Comparison of ENCODE assay signal across 10 cellular contexts in genomic region chr16:69861276-69862030, GRCh38.
DNase-seq lines count a peak whose midpoint lies in the region; ATAC-seq, FAIRE-seq and TF ChIP-seq lines count a peak whose summit lies in the region.
"Had no signal": no experiment of that assay in that cellular context is flagged by ENCODE, and none has a peak within 500 bp of the region (broad histone marks: within the 10 kb centered on the region; RNA-seq: fewer than 3 reads in every experiment).

No MANE protein-coding gene starts in this region.

- H3K27ac ChIP-seq in C4-2B = peak overlapping the region; percentile 25
- peak overlapping the region in 3 of 4 donors; percentile 11 to 80 (median 80) for H3K27ac ChIP-seq in Peyer's patch
- no peak overlapping the region for H3K27ac ChIP-seq in PC-9

- H3K4me1 Mint-ChIP-seq in progenitor cell of endocrine pancreas (ENCODE audit: low read depth) = peaks cover 14% of the 10 kb centered on the region

- no peak overlapping the region for H3K4me3 Mint-ChIP-seq in progenitor cell of endocrine pancreas (ENCODE audit: low read depth)

- no peaks in the 10 kb centered on the region for H3K9me2 ChIP-seq in PC-9 (ENCODE audit: insufficient read depth)

- no peaks in the 10 kb centered on the region for H3K9me3 Mint-ChIP-seq in progenitor cell of endocrine pancreas (ENCODE audit: low read depth)

- H3K9me3 ChIP-seq in Peyer's patch = no peaks in the 10 kb centered on the region
- no peaks in the 10 kb centered on the region for H3K9me3 ChIP-seq in PC-9 (ENCODE audit: insufficient read depth, low read depth)

- no peak for FAIRE-seq in frontal cortex (lab: Jason Lieb, UNC)

- H3K36me3 Mint-ChIP-seq in progenitor cell of endocrine pancreas (ENCODE audit: insufficient read depth) = peaks cover 10% of the 10 kb centered on the region

- no peaks in the 10 kb centered on the region for H3K79me2 ChIP-seq in PC-9 (ENCODE audit: low read depth)

- H3F3A ChIP-seq in PC-9 (ENCODE audit: insufficient read depth, low read depth) = no peaks in the 10 kb centered on the region

- ATAC-seq in GM18861 (IDR thresholded peaks at IDR 0.05; ENCODE audit: unreplicated experiment) = no peak

- H3K27me3 Mint-ChIP-seq in progenitor cell of endocrine pancreas = no peaks in the 10 kb centered on the region

- no peak for TF ChIP-seq POLR2A in Peyer's patch (IDR thresholded peaks at IDR 0.05)

- no TSS peak for BruUV-seq in PC-9 (replicated peaks; lab: Mats Ljungman, UMichigan)

- H3K4me1 ChIP-seq in Peyer's patch (peaks cover 0 to 31% (median 2%) of the 10 kb centered on the region in 4 donors), PC-9 (replicated peaks; ENCODE audit: insufficient read depth) (peaks cover 13% of the 10 kb centered on the region)

- H3K4me3 ChIP-seq in Peyer's patch (no peak overlapping the region), PC-9 (no peak overlapping the region)

- CTCF ChIA-PET in PC-9 (lab: Charles Lee) = no interaction called here

- no peak for DNase-seq in Peyer's patch
- peak; percentile 22 to 67 for DNase-seq in frontal cortex (ENCODE audit: low spot score in 2 of 2)
- DNase-seq in progenitor cell of endocrine pancreas (ENCODE audit: low spot score, unreplicated experiment) = no peak
- no peak for DNase-seq in activated effector memory CD4-positive, alpha-beta T cell treated with anti-CD3 and anti-CD28 coated beads, Interleukin-2, amount 50 U/mL, for 16 hours
- no peak for DNase-seq in PC-9
- DNase-seq in stimulated activated CD4-positive, alpha-beta T cell treated with anti-CD3 and anti-CD28 coated beads, Interleukin-15, amount 100 ng/mL, for 24 hours = no peak
- DNase-seq: Calu3, cortex of kidney had no signal

- intact Hi-C loops in PC-9 (cut with micrococcal nuclease; ENCODE audit: unreplicated experiment) = no loop called here

- no peak overlapping the region for H3K4me2 ChIP-seq in PC-9

- H3K27me3 ChIP-seq in Peyer's patch (no peaks in the 10 kb centered on the region), PC-9 (ENCODE audit: insufficient read depth, low read depth) (no peaks in the 10 kb centered on the region)

- TF ChIP-seq CTCF in C4-2B (conservative IDR thresholded peaks at IDR 0.05) = no peak
- TF ChIP-seq CTCF in Peyer's patch (IDR thresholded peaks at IDR 0.05) = no peak
- no peak for TF ChIP-seq CTCF in progenitor cell of endocrine pancreas (IDR thresholded peaks at IDR 0.05; ENCODE audit: unreplicated experiment)
- TF ChIP-seq CTCF in PC-9 (conservative IDR thresholded peaks at IDR 0.05) = no peak

- peak overlapping the region; percentile 69 for H3K27ac Mint-ChIP-seq in progenitor cell of endocrine pancreas

- POLR2A ChIA-PET in PC-9 (lab: Charles Lee; ENCODE audit: unreplicated experiment) = interaction anchor here (0.5 kb wide), 1 partner anchor 68 kb away, joined by 3 read pairs; no protein-coding TSS in a partner anchor

- H2AFZ ChIP-seq in PC-9 = no peak overlapping the region

- H3K36me3 ChIP-seq in Peyer's patch = no peaks in the 10 kb centered on the region
- H3K36me3 ChIP-seq in PC-9 (ENCODE audit: low read depth) = no peaks in the 10 kb centered on the region

- no peaks in the 10 kb centered on the region; the same call in 1 of the 2 replicates for H4K20me1 ChIP-seq in PC-9 (ENCODE audit: insufficient read depth)

Comparison
In these comparisons a context has a peak if more than half of its experiments do, and no peak if none do; other contexts are left out.
1. DNase-seq: peak in frontal cortex (2 of 2); none in Peyer's patch (0 of 3), progenitor cell of endocrine pancreas (single experiment), activated effector memory CD4-positive, alpha-beta T cell treated with anti-CD3 and anti-CD28 coated beads, Interleukin-2, amount 50 U/mL, for 16 hours (single experiment), PC-9 (0 of 2) and stimulated activated CD4-positive, alpha-beta T cell treated with anti-CD3 and anti-CD28 coated beads, Interleukin-15, amount 100 ng/mL, for 24 hours (single experiment).